Comparison of ENCODE assay signal across 8 cellular contexts in the genomic region with DNA sequence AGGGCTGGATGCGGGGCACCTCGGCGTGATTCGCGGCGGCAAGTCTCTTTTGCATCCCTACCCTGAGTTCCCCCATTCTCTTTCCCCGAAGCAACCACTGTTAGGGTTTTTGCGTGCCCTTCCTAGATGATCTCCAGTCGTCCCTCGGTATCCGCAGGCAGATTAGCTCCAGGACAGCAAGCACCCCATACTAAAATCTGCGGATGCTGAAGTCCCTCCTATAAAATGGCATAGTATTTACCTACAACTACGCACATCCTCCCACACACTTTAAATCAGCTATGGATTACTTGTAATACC. TPM values are rescaled to one million over a fixed set of nuclear protein-coding genes. Genes with fewer than 3 reads are reported as not detected.
DNase-seq lines count a peak whose midpoint lies in the region; ATAC-seq and TF ChIP-seq lines count a peak whose summit lies in the region.

No MANE protein-coding gene starts in this region.

- H3K36me3 Mint-ChIP-seq in activated CD4-positive, alpha-beta memory T cell treated with anti-CD3 and anti-CD28 coated beads, Interleukin-2, amount 10 ng/mL, durations not matched to agents 7 days and 5 days (ENCODE audit: low read depth): no peaks in the 10 kb centered on the region

- ATAC-seq in GM21576 (IDR thresholded peaks at IDR 0.05; ENCODE audit: unreplicated experiment) (peak; percentile 4), HG03432 (IDR thresholded peaks at IDR 0.05; ENCODE audit: unreplicated experiment) (no peak)

- H3K4me1 Mint-ChIP-seq in activated CD4-positive, alpha-beta memory T cell treated with anti-CD3 and anti-CD28 coated beads, Interleukin-2, amount 10 ng/mL, durations not matched to agents 7 days and 5 days: peaks cover 43% of the 10 kb centered on the region

- DNase-seq in A673 (ENCODE audit: low spot score): no peak
- DNase-seq in activated CD4-positive, alpha-beta memory T cell treated with anti-CD3 and anti-CD28 coated beads, Interleukin-2, amount 10 ng/mL, durations not matched to agents 7 days and 5 days: no peak
- DNase-seq in substantia nigra (lab: John Stamatoyannopoulos, UW): no peak
- DNase-seq in DMS114 treated with DMSO at 0.1 percent for 48 hours (lab: John Stamatoyannopoulos, UW; ENCODE audit: unreplicated experiment): no peak
- no peak for DNase-seq in DMS79 treated with DMSO at 0.1 percent for 48 hours (lab: John Stamatoyannopoulos, UW)

- H3K9ac ChIP-seq in iPS-18a (ENCODE audit: low read length): peak overlapping the region; percentile 52

- H3K9me3 Mint-ChIP-seq in activated CD4-positive, alpha-beta memory T cell treated with anti-CD3 and anti-CD28 coated beads, Interleukin-2, amount 10 ng/mL, durations not matched to agents 7 days and 5 days: no peaks in the 10 kb centered on the region

- intact Hi-C loops in A673 (cut with micrococcal nuclease; ENCODE audit: unreplicated experiment): no loop called here

- CTCF ChIA-PET in A673 (lab: Charles Lee): no interaction called here
- CTCF ChIA-PET in activated CD4-positive, alpha-beta memory T cell treated with anti-CD3 and anti-CD28 coated beads, Interleukin-2, amount 10 ng/mL, durations not matched to agents 7 days and 5 days (lab: Charles Lee): interaction anchor here (0.8 to 2.6 kb wide), 3 partner anchors 9 to 49 kb away, joined by 3 to 13 read pairs (median 5); no protein-coding TSS in a partner anchor

- POLR2A ChIA-PET in A673 (lab: Charles Lee; ENCODE audit: low non-redundant PET): no interaction called here
- POLR2A ChIA-PET in activated CD4-positive, alpha-beta memory T cell treated with anti-CD3 and anti-CD28 coated beads, Interleukin-2, amount 10 ng/mL, durations not matched to agents 7 days and 5 days (lab: Charles Lee): interaction anchor here (0.9 to 3.1 kb wide), 11 partner anchors 10 to 344 kb away, joined by 3 to 16 read pairs (median 7); a partner anchor contains a TSS

- no peaks in the 10 kb centered on the region for H3K9me3 ChIP-seq in A673 (ENCODE audit: low read depth, low read length, poor library complexity, severe bottlenecking)
- no peaks in the 10 kb centered on the region for H3K9me3 ChIP-seq in iPS-18a (ENCODE audit: control insufficient read depth, low read depth, low read length)

- H3K4me3 ChIP-seq in A673 (ENCODE audit: low read depth, low read length, poor library complexity, severe bottlenecking) (peak overlapping the region; percentile 65), iPS-18a (ENCODE audit: low read length) (peak overlapping the region; percentile 89)

- peak overlapping the region; percentile 91 for H3K4me3 Mint-ChIP-seq in activated CD4-positive, alpha-beta memory T cell treated with anti-CD3 and anti-CD28 coated beads, Interleukin-2, amount 10 ng/mL, durations not matched to agents 7 days and 5 days

- H3K36me3 ChIP-seq in A673 (ENCODE audit: insufficient read depth, low read length, poor library complexity, severe bottlenecking): no peaks in the 10 kb centered on the region
- no peaks in the 10 kb centered on the region for H3K36me3 ChIP-seq in iPS-18a (ENCODE audit: control insufficient read depth, low read depth, low read length)

- H3K27me3 ChIP-seq in A673 (replicated peaks; ENCODE audit: insufficient read depth, low read depth, low read length, poor library complexity): no peaks in the 10 kb centered on the region
- H3K27me3 ChIP-seq in iPS-18a (ENCODE audit: control insufficient read depth, insufficient read depth, low read length): peaks cover 8% of the 10 kb centered on the region

- H3K27ac ChIP-seq in A673 (ENCODE audit: low read depth, low read length, poor library complexity, severe bottlenecking): peak overlapping the region; percentile 81
- no peak overlapping the region for H3K27ac ChIP-seq in iPS-18a (ENCODE audit: low read length)
- H3K27ac ChIP-seq in substantia nigra (ENCODE audit: low read depth, low read length, poor library complexity, severe bottlenecking): peak overlapping the region; percentile 82

- H3K27ac Mint-ChIP-seq in activated CD4-positive, alpha-beta memory T cell treated with anti-CD3 and anti-CD28 coated beads, Interleukin-2, amount 10 ng/mL, durations not matched to agents 7 days and 5 days: peak overlapping the region; percentile 94

- H3K27me3 Mint-ChIP-seq in activated CD4-positive, alpha-beta memory T cell treated with anti-CD3 and anti-CD28 coated beads, Interleukin-2, amount 10 ng/mL, durations not matched to agents 7 days and 5 days: no peaks in the 10 kb centered on the region

- H3K4me1 ChIP-seq in A673 (ENCODE audit: insufficient read depth, low read length, poor library complexity, severe bottlenecking) (peaks cover 6% of the 10 kb centered on the region), iPS-18a (ENCODE audit: control insufficient read depth, low read depth, low read length) (no peaks in the 10 kb centered on the region)

- TF ChIP-seq CTCF in A673 (conservative IDR thresholded peaks at IDR 0.05; ENCODE audit: low read depth, low read length): no peak

- TSS peak; percentile 84 for BruUV-seq in A673 (replicated peaks; lab: Mats Ljungman, UMichigan)

RNA-seq across cellular contexts. Expression of a gene that starts 22.8 kb away (rescaled TPM):
- not detected in 2 replicates for total RNA-seq in A673 (2021)
- total RNA-seq in activated CD4-positive, alpha-beta memory T cell treated with anti-CD3 and anti-CD28 coated beads, Interleukin-2, amount 10 ng/mL, durations not matched to agents 7 days and 5 days: not detected
